Comparison of ENCODE assay signal across 23 cellular contexts in genomic region chr4:10237131-10237530, GRCh38.
"Had no signal": no experiment of that assay in that cellular context is flagged by ENCODE, and none has a peak within 500 bp of the region (broad histone marks: within the 10 kb centered on the region; RNA-seq: fewer than 3 reads in every experiment).

No MANE protein-coding gene starts in this region.

- H3K4me1 ChIP-seq: colonic mucosa, foreskin keratinocyte, upper lobe of right lung had no signal

- H2AFZ ChIP-seq: hepatocyte had no signal

- H3K36me3 ChIP-seq: colonic mucosa, neutrophil, stomach, thoracic aorta, upper lobe of right lung had no signal

- H3K9me3 ChIP-seq: colonic mucosa, mucosa of descending colon, neutrophil, stomach, thoracic aorta, upper lobe of right lung had no signal

- H3K4me3 ChIP-seq: colonic mucosa, hepatocyte, mucosa of descending colon, skin epidermis, stomach, thoracic aorta, upper lobe of right lung had no signal

- FAIRE-seq: endothelial cell of umbilical vein had no signal

- H3K27me3 ChIP-seq: colonic mucosa, foreskin keratinocyte, hepatocyte, stomach, upper lobe of right lung had no signal

- H3K27ac ChIP-seq: colonic mucosa, foreskin keratinocyte, hepatocyte, neutrophil, skin epidermis, stomach, thoracic aorta, upper lobe of right lung had no signal

- ATAC-seq: foreskin keratinocyte; left lobe of liver; mucosa of descending colon; naive thymus-derived CD8-positive, alpha-beta T cell; sciatic nerve; stimulated activated naive B cell treated with anti-CD40 and anti-IgM and Interleukin-4, amounts not matched to agents 10 μg/mL and 1 μg/mL and 100 μg/mL, for 72 hours; upper lobe of right lung had no signal

- H3K4me2 ChIP-seq: hepatocyte had no signal

- DNase-seq: effector CD4-positive, alpha-beta T cell; endodermal cell; erythroblast; foreskin keratinocyte; head of caudate nucleus; mammary epithelial cell; mucosa of descending colon; naive thymus-derived CD8-positive, alpha-beta T cell; posterior cingulate gyrus; stimulated activated CD4-positive, alpha-beta T cell treated with anti-CD3 and anti-CD28 coated beads, Interleukin-2, amount 100 ng/mL, for 24 hours; stimulated activated CD4-positive, alpha-beta T cell treated with anti-CD3 and anti-CD28 coated beads, Interleukin-4, amount 100 ng/mL, for 4 hours; stimulated activated naive B cell treated with anti-CD40 and anti-IgM and Interleukin-4, amounts not matched to agents 10 μg/mL and 1 μg/mL and 100 μg/mL, for 72 hours; stomach; substantia nigra; upper lobe of right lung had no signal

- H3K79me2 ChIP-seq: hepatocyte had no signal
